ENCODE assay signal across 18 cellular contexts in genomic region chr7:2979951-2980350, GRCh38.
DNase-seq lines count a peak whose midpoint lies in the region; ATAC-seq, FAIRE-seq and TF ChIP-seq lines count a peak whose summit lies in the region.
"Had no signal": no experiment of that assay in that cellular context is flagged by ENCODE, and none has a peak within 500 bp of the region (broad histone marks: within the 10 kb centered on the region; RNA-seq: fewer than 3 reads in every experiment).

No MANE protein-coding gene starts in this region.

- H3K36me3 Mint-ChIP-seq in CD14-positive monocyte (peaks cover 0 to 8% of the 10 kb centered on the region in 2 donors), WTC11 (peaks cover 5% of the 10 kb centered on the region; the same call in 1 of the 2 replicates), Calu3 (ENCODE audit: insufficient read depth, unreplicated experiment) (no peaks in the 10 kb centered on the region)
- peaks cover 5 to 65% of the 10 kb centered on the region in 2 donors for H3K36me3 Mint-ChIP-seq in activated naive CD4-positive, alpha-beta T cell treated with anti-CD3 and anti-CD28 coated beads, Interleukin-2, amount 50 U/mL, for 72 hours
- peaks cover 0 to 25% (median 11%) of the 10 kb centered on the region in 5 donors for H3K36me3 Mint-ChIP-seq in naive thymus-derived CD4-positive, alpha-beta T cell

- H3K27me3 Mint-ChIP-seq in CD14-positive monocyte (ENCODE audit: low read depth in 3 of 3) (peaks cover 48 to 52% (median 51%) of the 10 kb centered on the region in 3 donors), WTC11 (ENCODE audit: low read depth) (no peaks in the 10 kb centered on the region), Calu3 (ENCODE audit: unreplicated experiment) (no peaks in the 10 kb centered on the region)
- no peaks in the 10 kb centered on the region for H3K27me3 Mint-ChIP-seq in naive thymus-derived CD4-positive, alpha-beta T cell

- H3K4me1 Mint-ChIP-seq in CD14-positive monocyte (peaks cover 34% of the 10 kb centered on the region), WTC11 (peaks cover 24% of the 10 kb centered on the region), Calu3 (ENCODE audit: low read depth, unreplicated experiment) (no peaks in the 10 kb centered on the region)
- H3K4me1 Mint-ChIP-seq in naive thymus-derived CD4-positive, alpha-beta T cell: peaks cover 68 to 84% (median 78%) of the 10 kb centered on the region in 7 donors

- H3K9me3 ChIP-seq in naive thymus-derived CD4-positive, alpha-beta T cell (ENCODE audit: control insufficient read depth in 2 of 3, low read length in 3 of 3): no peaks in the 10 kb centered on the region
- H3K9me3 ChIP-seq: BE2C, transverse colon had no signal

- intact Hi-C loops in CD14-positive monocyte (cut with micrococcal nuclease) (no loop called here), Calu3 (cut with micrococcal nuclease; ENCODE audit: unreplicated experiment) (no loop called here)
- intact Hi-C loops in naive thymus-derived CD4-positive, alpha-beta T cell (cut with micrococcal nuclease): loop anchor here (2.0 to 5.0 kb wide), 4 partner anchors 23 to 78 kb away; partner anchors contain the start of gene CARD11 (in 2 of the 2)

- H3K27me3 ChIP-seq in naive thymus-derived CD4-positive, alpha-beta T cell (ENCODE audit: control insufficient read depth in 2 of 2, insufficient read depth in 2 of 2, low read length in 2 of 2): no peaks in the 10 kb centered on the region
- H3K27me3 ChIP-seq: BE2C had no signal

- H3K9me3 Mint-ChIP-seq in CD14-positive monocyte: peaks cover 0 to 11% (median 2%) of the 10 kb centered on the region in 7 donors
- H3K9me3 Mint-ChIP-seq in activated naive CD4-positive, alpha-beta T cell treated with anti-CD3 and anti-CD28 coated beads, Interleukin-2, amount 50 U/mL, for 72 hours: peaks cover 0 to 4% of the 10 kb centered on the region in 2 donors
- H3K9me3 Mint-ChIP-seq in naive thymus-derived CD4-positive, alpha-beta T cell: no peaks in the 10 kb centered on the region
- H3K9me3 Mint-ChIP-seq in WTC11: peaks cover 3% of the 10 kb centered on the region; the same call in 1 of the 2 replicates
- H3K9me3 Mint-ChIP-seq in Calu3 (ENCODE audit: low read depth, unreplicated experiment): no peaks in the 10 kb centered on the region

- POLR2A ChIA-PET in naive thymus-derived CD4-positive, alpha-beta T cell (lab: Charles Lee): no interaction called here
- POLR2A ChIA-PET in WTC11 (lab: Charles Lee): no interaction called here

- no peak for ATAC-seq in activated naive CD4-positive, alpha-beta T cell treated with anti-CD3 and anti-CD28 coated beads, Interleukin-2, amount 50 U/mL, for 72 hours
- no peak for ATAC-seq in naive thymus-derived CD4-positive, alpha-beta T cell
- ATAC-seq in WTC11: no peak
- no peak for ATAC-seq in GM19324 (IDR thresholded peaks at IDR 0.05; ENCODE audit: low FRiP score, unreplicated experiment)
- ATAC-seq: Panc1 had no signal

- peak; percentile 26 for FAIRE-seq in GM12891 (lab: Jason Lieb, UNC)
- FAIRE-seq: H54 had no signal

- H3K27ac Mint-ChIP-seq in CD14-positive monocyte: peak overlapping the region in 2 of 7 donors; percentile 67 to 76
- H3K27ac Mint-ChIP-seq in activated naive CD4-positive, alpha-beta T cell treated with anti-CD3 and anti-CD28 coated beads, Interleukin-2, amount 50 U/mL, for 72 hours: peak overlapping the region; percentile 84 to 88
- H3K27ac Mint-ChIP-seq in naive thymus-derived CD4-positive, alpha-beta T cell: peak overlapping the region; percentile 56 to 91 (median 83)
- H3K27ac Mint-ChIP-seq in WTC11: no peak overlapping the region
- H3K27ac Mint-ChIP-seq in Calu3 (ENCODE audit: unreplicated experiment): no peak overlapping the region

- BruUV-seq in Calu3 (replicated peaks; lab: Mats Ljungman, UMichigan): no TSS peak

- peaks cover 0 to 15% (median 3%) of the 10 kb centered on the region in 3 experiments for H3K36me3 ChIP-seq in naive thymus-derived CD4-positive, alpha-beta T cell (ENCODE audit: control insufficient read depth in 2 of 3, insufficient read depth in 3 of 3, low read length in 3 of 3)
- H3K36me3 ChIP-seq: BE2C, transverse colon had no signal

- CTCF ChIA-PET in naive thymus-derived CD4-positive, alpha-beta T cell (lab: Charles Lee): interaction anchor here (0.6 kb wide), 1 partner anchor 51 kb away, joined by 3 read pairs; no protein-coding TSS in a partner anchor
- CTCF ChIA-PET in WTC11 (lab: Charles Lee): interaction anchor here (0.6 to 1.2 kb wide), 2 partner anchors 28 to 58 kb away, joined by 4 read pairs; no protein-coding TSS in a partner anchor
- CTCF ChIA-PET in Calu3 (lab: Charles Lee): interaction anchor here (0.6 kb wide), 1 partner anchor 110 kb away, joined by 3 read pairs; no protein-coding TSS in a partner anchor

- peaks cover 31 to 55% of the 10 kb centered on the region in 2 donors for H3K4me1 ChIP-seq in naive thymus-derived CD4-positive, alpha-beta T cell (ENCODE audit: control insufficient read depth in 2 of 2, insufficient read depth in 2 of 2, low read length in 2 of 2)
- H3K4me1 ChIP-seq: BE2C had no signal

- H3K4me3 Mint-ChIP-seq in CD14-positive monocyte (peak overlapping the region; percentile 31 to 66), WTC11 (no peak overlapping the region), Calu3 (ENCODE audit: low read depth, unreplicated experiment) (no peak overlapping the region)
- peak overlapping the region; percentile 43 to 91 (median 73) for H3K4me3 Mint-ChIP-seq in naive thymus-derived CD4-positive, alpha-beta T cell

- TF ChIP-seq CTCF in CD14-positive monocyte (IDR thresholded peaks at IDR 0.05) (no peak), WTC11 (IDR thresholded peaks at IDR 0.05) (no peak), Calu3 (IDR thresholded peaks at IDR 0.05; ENCODE audit: unreplicated experiment) (no peak)

- TF ChIP-seq POLR2A in GM12891 (IDR thresholded peaks at IDR 0.05; ENCODE audit: low read depth, low read length): no peak

- no peak overlapping the region for H3K4me3 ChIP-seq in naive thymus-derived CD4-positive, alpha-beta T cell (ENCODE audit: low read length)

- DNase-seq in CD14-positive monocyte (ENCODE audit: low spot score) (no peak), GM12891 (ENCODE audit: insufficient read length, low spot score) (no peak), WTC11 (ENCODE audit: low spot score) (no peak), NCI-H2029 (lab: John Stamatoyannopoulos, UW) (no peak), Calu3 (no peak)
- DNase-seq in activated naive CD4-positive, alpha-beta T cell treated with anti-CD3 and anti-CD28 coated beads, Interleukin-2, amount 50 U/mL, for 72 hours (ENCODE audit: low spot score in 2 of 2): no peak
- no peak for DNase-seq in naive thymus-derived CD4-positive, alpha-beta T cell
- DNase-seq: activated CD4-positive, CD25-positive, alpha-beta regulatory T cell treated with anti-CD3 and anti-CD28 coated beads, Interleukin-2, amount 50 U/mL, for 72 hours; BE2C; caudate nucleus; IMR-90; NCI-H1417; NCI-H446 treated with DMSO at 0.1 percent for 48 hours; SW 1271 had no signal

- peak overlapping the region; percentile 65 for H3K27ac ChIP-seq in naive thymus-derived CD4-positive, alpha-beta T cell (ENCODE audit: low read depth, low read length)

TF ChIP-seq in GM12891, 5 proteins besides CTCF, POLR2A, EP300 and RAD21:
- TF ChIP-seq TAF1 (IDR thresholded peaks at IDR 0.05; ENCODE audit: low read depth, low read length) (no peak), POLR2AphosphoS5 (IDR thresholded peaks at IDR 0.05; ENCODE audit: low read depth, low read length) (no peak), SPI1 (IDR thresholded peaks at IDR 0.05; ENCODE audit: low read depth, low read length) (no peak), PAX5 (IDR thresholded peaks at IDR 0.05; ENCODE audit: insufficient read depth, low read length, severe bottlenecking) (no peak), POU2F2 (IDR thresholded peaks at IDR 0.05; ENCODE audit: low read depth, low read length) (no peak)

TF ChIP-seq in WTC11, 78 proteins besides CTCF, POLR2A, EP300 and RAD21 (continues in another document):
- TF ChIP-seq HMGA2 (CRISPR knock-in tag; IDR thresholded peaks at IDR 0.05): no peak
- TF ChIP-seq, protein P1, sequence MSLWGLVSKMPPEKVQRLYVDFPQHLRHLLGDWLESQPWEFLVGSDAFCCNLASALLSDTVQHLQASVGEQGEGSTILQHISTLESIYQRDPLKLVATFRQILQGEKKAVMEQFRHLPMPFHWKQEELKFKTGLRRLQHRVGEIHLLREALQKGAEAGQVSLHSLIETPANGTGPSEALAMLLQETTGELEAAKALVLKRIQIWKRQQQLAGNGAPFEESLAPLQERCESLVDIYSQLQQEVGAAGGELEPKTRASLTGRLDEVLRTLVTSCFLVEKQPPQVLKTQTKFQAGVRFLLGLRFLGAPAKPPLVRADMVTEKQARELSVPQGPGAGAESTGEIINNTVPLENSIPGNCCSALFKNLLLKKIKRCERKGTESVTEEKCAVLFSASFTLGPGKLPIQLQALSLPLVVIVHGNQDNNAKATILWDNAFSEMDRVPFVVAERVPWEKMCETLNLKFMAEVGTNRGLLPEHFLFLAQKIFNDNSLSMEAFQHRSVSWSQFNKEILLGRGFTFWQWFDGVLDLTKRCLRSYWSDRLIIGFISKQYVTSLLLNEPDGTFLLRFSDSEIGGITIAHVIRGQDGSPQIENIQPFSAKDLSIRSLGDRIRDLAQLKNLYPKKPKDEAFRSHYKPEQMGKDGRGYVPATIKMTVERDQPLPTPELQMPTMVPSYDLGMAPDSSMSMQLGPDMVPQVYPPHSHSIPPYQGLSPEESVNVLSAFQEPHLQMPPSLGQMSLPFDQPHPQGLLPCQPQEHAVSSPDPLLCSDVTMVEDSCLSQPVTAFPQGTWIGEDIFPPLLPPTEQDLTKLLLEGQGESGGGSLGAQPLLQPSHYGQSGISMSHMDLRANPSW (CRISPR knock-in tag; conservative IDR thresholded peaks at IDR 0.05; ENCODE audit: low read depth): no peak
- no peak for TF ChIP-seq CBFB (CRISPR knock-in tag; IDR thresholded peaks at IDR 0.05; ENCODE audit: low read depth)
- no peak for TF ChIP-seq NFATC4 (CRISPR knock-in tag; IDR thresholded peaks at IDR 0.05)

Comparison
In these comparisons a context has a peak if more than half of its experiments do, and no peak if none do; other contexts are left out.
1. H3K27ac Mint-ChIP-seq: peak in activated naive CD4-positive, alpha-beta T cell treated with anti-CD3 and anti-CD28 coated beads, Interleukin-2, amount 50 U/mL, for 72 hours (2 of 2) and naive thymus-derived CD4-positive, alpha-beta T cell (9 of 9); none in WTC11 (single experiment) and Calu3 (single experiment).
2. H3K4me3 Mint-ChIP-seq: peak in CD14-positive monocyte (2 of 2) and naive thymus-derived CD4-positive, alpha-beta T cell (10 of 10); none in WTC11 (single experiment) and Calu3 (single experiment).
3. intact Hi-C loops: an anchor here in naive thymus-derived CD4-positive, alpha-beta T cell (2.0 to 5.0 kb wide); none called in CD14-positive monocyte and Calu3.